20 cellular contexts compared by ENCODE assay signal in genomic region chr5:40317023-40317422, GRCh38.
"Had no signal": no experiment of that assay in that cellular context is flagged by ENCODE, and none has a peak within 500 bp of the region (broad histone marks: within the 10 kb centered on the region; RNA-seq: fewer than 3 reads in every experiment).

No MANE protein-coding gene starts in this region.

- FAIRE-seq: small intestine, urothelium cell line had no signal

- H3K4me3 ChIP-seq: hepatocyte, left ventricle myocardium inferior, lung, mucosa of descending colon, ovary, right atrium auricular region, sigmoid colon, spleen, suprapubic skin, thoracic aorta, tibial artery, upper lobe of right lung had no signal

- DNase-seq: islet precursor cell; left ventricle myocardium inferior; midbrain; mucosa of descending colon; naive thymus-derived CD4-positive, alpha-beta T cell; ovary; sigmoid colon; small intestine; spleen; stimulated activated CD4-positive, alpha-beta T cell treated with anti-CD3 and anti-CD28 coated beads, Interleukin-4, amount 100 ng/mL, for 24 hours; stimulated activated naive CD4-positive, alpha-beta T cell; tibial artery; trophoblast cell; upper lobe of right lung had no signal
